In the genomic region with DNA sequence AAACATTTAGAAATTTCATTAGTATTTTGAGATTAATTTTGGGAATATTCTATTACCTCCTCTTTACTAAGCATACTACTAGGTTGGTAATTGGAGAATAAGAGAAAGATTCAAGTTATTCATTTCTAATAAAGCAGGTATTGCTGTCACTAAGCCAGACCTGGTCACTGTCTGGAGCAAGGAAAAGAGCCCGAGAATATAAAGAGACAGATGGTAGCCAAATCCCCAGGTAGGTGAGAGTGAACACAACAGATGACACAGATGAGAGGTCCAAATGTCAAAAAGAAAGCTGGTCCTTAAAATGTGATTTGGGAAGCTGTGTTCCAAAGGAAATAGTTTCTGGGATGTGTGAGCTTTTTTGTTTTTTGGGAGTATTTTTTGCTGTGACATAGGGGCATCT, we compare ENCODE assay signal across 29 cellular contexts.
"Had no signal": no experiment of that assay in that cellular context is flagged by ENCODE, and none has a peak within 500 bp of the region (broad histone marks: within the 10 kb centered on the region; RNA-seq: fewer than 3 reads in every experiment).

No MANE protein-coding gene starts in this region.

- ATAC-seq: activated CD4-positive, alpha-beta T cell treated with anti-CD3 and anti-CD28 coated beads for 36 hours; activated CD8-positive, alpha-beta memory T cell treated with anti-CD3 and anti-CD28 coated beads, Interleukin-2, amount 10 ng/mL, durations not matched to agents 7 days and 5 days; activated CD8-positive, alpha-beta T cell treated with anti-CD3 and anti-CD28 coated beads, Interleukin-2, amount 10 ng/mL, durations not matched to agents 7 days and 5 days; activated T-helper 17 cell treated with anti-CD3 and anti-CD28 coated beads, Interleukin-2, amount 50 U/mL, for 72 hours; esophagus mucosa; heart left ventricle had no signal

- DNase-seq: activated CD4-positive, alpha-beta memory T cell treated with anti-CD3 and anti-CD28 coated beads for 36 hours; activated CD4-positive, alpha-beta T cell treated with anti-CD3 and anti-CD28 coated beads for 36 hours; activated CD4-positive, alpha-beta T cell treated with anti-CD3 and anti-CD28 coated beads, Interleukin-2, amount 10 ng/mL, durations not matched to agents 24 days and 14 days; activated CD4-positive, CD25-positive, alpha-beta regulatory T cell; activated CD4-positive, CD25-positive, alpha-beta regulatory T cell treated with anti-CD3 and anti-CD28 coated beads, Interleukin-2, amount 50 U/mL, for 72 hours; activated CD8-positive, alpha-beta memory T cell treated with anti-CD3 and anti-CD28 coated beads, Interleukin-2, amount 10 ng/mL, durations not matched to agents 7 days and 5 days; activated CD8-positive, alpha-beta memory T cell treated with anti-CD3 and anti-CD28 coated beads, Interleukin-2, amount 50 U/mL, for 4 hours; activated CD8-positive, alpha-beta T cell treated with anti-CD3 and anti-CD28 coated beads, Interleukin-2, amount 10 ng/mL, durations not matched to agents 7 days and 5 days; activated effector memory CD4-positive, alpha-beta T cell treated with Interleukin-2 at 50 U/mL for 16 hours; activated gamma-delta T cell treated with Interleukin-2 at 50 U/mL for 16 hours; activated naive CD4-positive, alpha-beta T cell treated with anti-CD3 and anti-CD28 coated beads, Interleukin-2, amount 50 U/mL, for 16 hours; activated naive CD4-positive, alpha-beta T cell treated with Interleukin-2 at 50 U/mL for 16 hours; activated T-cell treated with anti-CD3 and anti-CD28 coated beads, Interleukin-2, amount 50 U/mL, for 24 hours; amniotic stem cell; anterior cingulate cortex; brain microvascular endothelial cell; effector memory CD4-positive, alpha-beta T cell; endodermal cell; foreskin fibroblast; heart left ventricle; hypothalamus; T-helper 2 cell had no signal

- H3K4me1 Mint-ChIP-seq: activated CD4-positive, alpha-beta T cell treated with anti-CD3 and anti-CD28 coated beads for 36 hours; activated CD4-positive, alpha-beta T cell treated with anti-CD3 and anti-CD28 coated beads, Interleukin-2, amount 10 ng/mL, durations not matched to agents 24 days and 14 days; activated CD8-positive, alpha-beta memory T cell treated with anti-CD3 and anti-CD28 coated beads, Interleukin-2, amount 10 ng/mL, durations not matched to agents 7 days and 5 days; activated T-helper 17 cell treated with anti-CD3 and anti-CD28 coated beads, Interleukin-2, amount 50 U/mL, for 72 hours; central memory CD8-positive, alpha-beta T cell; endodermal cell had no signal

- H3K36me3 Mint-ChIP-seq: activated CD4-positive, alpha-beta memory T cell treated with anti-CD3 and anti-CD28 coated beads for 36 hours; activated CD8-positive, alpha-beta memory T cell treated with anti-CD3 and anti-CD28 coated beads, Interleukin-2, amount 10 ng/mL, durations not matched to agents 7 days and 5 days had no signal

- H3K4me3 Mint-ChIP-seq: activated CD4-positive, alpha-beta memory T cell treated with anti-CD3 and anti-CD28 coated beads for 36 hours; activated CD4-positive, alpha-beta T cell treated with anti-CD3 and anti-CD28 coated beads for 36 hours; activated CD4-positive, alpha-beta T cell treated with anti-CD3 and anti-CD28 coated beads, Interleukin-2, amount 10 ng/mL, durations not matched to agents 24 days and 14 days; activated CD8-positive, alpha-beta memory T cell treated with anti-CD3 and anti-CD28 coated beads, Interleukin-2, amount 10 ng/mL, durations not matched to agents 7 days and 5 days; activated CD8-positive, alpha-beta T cell treated with anti-CD3 and anti-CD28 coated beads, Interleukin-2, amount 10 ng/mL, durations not matched to agents 7 days and 5 days; activated naive CD8-positive, alpha-beta T cell; activated T-cell treated with anti-CD3 and anti-CD28 coated beads, Interleukin-2, amount 50 U/mL, for 24 hours; activated T-helper 17 cell treated with anti-CD3 and anti-CD28 coated beads, Interleukin-2, amount 50 U/mL, for 72 hours; central memory CD8-positive, alpha-beta T cell; dendritic cell treated with granulocyte-macrophage colony-stimulating factor and Interleukin-4, amounts not matched to agents 40 ng/mL and 50 ng/mL, for 4 days; endodermal cell had no signal

- H3K9me3 ChIP-seq: heart left ventricle had no signal

- H3K4me1 ChIP-seq: heart left ventricle had no signal

- H3K36me3 ChIP-seq: brain microvascular endothelial cell, heart left ventricle had no signal

- H3K4me3 ChIP-seq: coronary artery, dorsolateral prefrontal cortex, heart left ventricle had no signal

- H3K27ac Mint-ChIP-seq: activated CD4-positive, alpha-beta memory T cell treated with anti-CD3 and anti-CD28 coated beads for 36 hours; activated CD4-positive, alpha-beta T cell treated with anti-CD3 and anti-CD28 coated beads for 36 hours; activated CD4-positive, alpha-beta T cell treated with anti-CD3 and anti-CD28 coated beads, Interleukin-2, amount 10 ng/mL, durations not matched to agents 24 days and 14 days; activated CD8-positive, alpha-beta memory T cell treated with anti-CD3 and anti-CD28 coated beads, Interleukin-2, amount 10 ng/mL, durations not matched to agents 7 days and 5 days; activated CD8-positive, alpha-beta T cell treated with anti-CD3 and anti-CD28 coated beads, Interleukin-2, amount 10 ng/mL, durations not matched to agents 7 days and 5 days; activated naive CD8-positive, alpha-beta T cell; activated T-cell treated with anti-CD3 and anti-CD28 coated beads, Interleukin-2, amount 50 U/mL, for 24 hours; activated T-helper 17 cell treated with anti-CD3 and anti-CD28 coated beads, Interleukin-2, amount 50 U/mL, for 72 hours; dendritic cell treated with granulocyte-macrophage colony-stimulating factor and Interleukin-4, amounts not matched to agents 40 ng/mL and 50 ng/mL, for 4 days; endodermal cell had no signal

- H3K27me3 Mint-ChIP-seq: activated CD4-positive, alpha-beta memory T cell treated with anti-CD3 and anti-CD28 coated beads for 36 hours; activated CD4-positive, alpha-beta T cell treated with anti-CD3 and anti-CD28 coated beads for 36 hours; activated CD4-positive, alpha-beta T cell treated with anti-CD3 and anti-CD28 coated beads, Interleukin-2, amount 10 ng/mL, durations not matched to agents 24 days and 14 days; activated CD8-positive, alpha-beta memory T cell treated with anti-CD3 and anti-CD28 coated beads, Interleukin-2, amount 10 ng/mL, durations not matched to agents 7 days and 5 days; activated naive CD8-positive, alpha-beta T cell; activated T-cell treated with anti-CD3 and anti-CD28 coated beads, Interleukin-2, amount 50 U/mL, for 24 hours; activated T-helper 17 cell treated with anti-CD3 and anti-CD28 coated beads, Interleukin-2, amount 50 U/mL, for 72 hours; central memory CD8-positive, alpha-beta T cell; dendritic cell treated with granulocyte-macrophage colony-stimulating factor and Interleukin-4, amounts not matched to agents 40 ng/mL and 50 ng/mL, for 4 days had no signal

- H3K9me3 Mint-ChIP-seq: central memory CD8-positive, alpha-beta T cell had no signal
